8 cellular contexts compared by ENCODE assay signal in genomic region chr5:95563367-95563766, GRCh38. TPM values are rescaled to one million over a fixed set of nuclear protein-coding genes. Genes with fewer than 3 reads are reported as not detected.
"Had no signal": no experiment of that assay in that cellular context is flagged by ENCODE, and none has a peak within 500 bp of the region (broad histone marks: within the 10 kb centered on the region; RNA-seq: fewer than 3 reads in every experiment).

No MANE protein-coding gene starts in this region.

- ATAC-seq: GM12878 had no signal

- DNase-seq: GDM1, GF-D8 had no signal

- H3K4me3 ChIP-seq: GM12878 had no signal

- FAIRE-seq: G401.6, GM12878, GM12891, GM18507, GM19239 had no signal

RNA-seq across cellular contexts. Expression of gene GPR150, which starts 56.5 kb away (rescaled TPM):
- total RNA-seq: G401 had no signal
